ENCODE assay signal across 8 cellular contexts in the genomic region with DNA sequence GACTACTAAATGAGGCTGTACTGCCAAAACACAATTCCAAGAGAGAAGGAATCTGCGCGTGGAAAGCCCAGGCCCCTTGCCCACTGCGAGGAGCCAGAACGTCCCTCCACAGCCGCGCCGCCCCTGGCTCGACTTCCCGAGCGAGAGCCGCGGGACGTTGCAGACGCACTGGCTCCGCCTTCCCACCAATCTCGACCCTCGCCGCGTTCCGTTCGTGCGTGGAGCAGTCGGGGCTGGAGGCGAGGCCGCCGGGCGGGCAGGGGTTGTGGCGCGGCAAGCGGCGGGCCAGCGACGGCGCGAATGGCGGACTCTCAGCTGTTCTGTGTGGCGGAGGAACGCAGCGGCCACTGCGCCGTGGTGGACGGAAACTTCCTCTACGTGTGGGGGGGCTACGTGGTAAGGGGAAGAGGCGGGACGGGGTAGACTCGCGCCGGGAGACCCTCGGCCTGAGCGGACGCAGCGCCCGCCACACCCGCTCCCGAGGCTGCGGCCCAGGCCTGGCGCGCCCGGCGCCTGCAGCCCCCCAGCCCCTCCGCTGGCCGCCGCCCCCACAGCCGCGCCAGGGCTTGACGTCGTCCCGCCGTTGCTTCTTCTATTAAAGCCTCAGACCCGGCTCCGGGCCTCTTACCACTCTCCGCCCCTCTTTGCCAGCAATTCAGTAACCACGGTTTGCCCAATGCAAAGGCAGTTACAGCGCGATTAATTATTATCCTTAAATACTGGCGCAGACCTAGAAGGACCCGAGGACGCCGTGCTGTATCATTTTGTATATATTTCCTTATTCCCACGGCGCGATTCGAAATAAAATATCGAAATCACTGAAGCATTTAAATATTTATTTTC. TPM values are rescaled to one million over a fixed set of nuclear protein-coding genes. Genes with fewer than 3 reads are reported as not detected.
A peak's percentile ranks its signal among the peaks of the same experiment; 100 is the strongest.
DNase-seq lines count a peak whose midpoint lies in the region; ATAC-seq and TF ChIP-seq lines count a peak whose summit lies in the region.

A gene with protein sequence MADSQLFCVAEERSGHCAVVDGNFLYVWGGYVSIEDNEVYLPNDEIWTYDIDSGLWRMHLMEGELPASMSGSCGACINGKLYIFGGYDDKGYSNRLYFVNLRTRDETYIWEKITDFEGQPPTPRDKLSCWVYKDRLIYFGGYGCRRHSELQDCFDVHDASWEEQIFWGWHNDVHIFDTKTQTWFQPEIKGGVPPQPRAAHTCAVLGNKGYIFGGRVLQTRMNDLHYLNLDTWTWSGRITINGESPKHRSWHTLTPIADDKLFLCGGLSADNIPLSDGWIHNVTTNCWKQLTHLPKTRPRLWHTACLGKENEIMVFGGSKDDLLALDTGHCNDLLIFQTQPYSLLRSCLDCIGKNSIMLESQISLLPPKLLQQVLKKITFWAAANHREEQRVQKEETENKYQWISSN (plus strand): TSS at position 226 of the 843 bp plus-strand sequence. CDS start 75 bp downstream, at position 301.

- H3K4me1 Mint-ChIP-seq in type B pancreatic cell (ENCODE audit: unreplicated experiment), result peaks cover 20% of the 10 kb centered on the region

- no peaks in the 10 kb centered on the region for H3K27me3 Mint-ChIP-seq in type B pancreatic cell

- peaks cover 0 to 14% (median 0%) of the 10 kb centered on the region in 9 donors for H3K36me3 ChIP-seq in heart right ventricle

- intact Hi-C loops in heart right ventricle (cut with DNase I) (loop anchor here in 7 of 10 donors (5.0 to 10.0 kb wide), 3 partner anchors 58 to 74 kb away; a partner anchor contains a TSS), posterior vena cava (cut with DNase I) (loop anchor here in 1 of 2 donors (10.0 kb wide), 1 partner anchor 58 kb away; a partner anchor contains a TSS)

- H3K36me3 Mint-ChIP-seq in type B pancreatic cell, result no peaks in the 10 kb centered on the region

- peaks cover 4% of the 10 kb centered on the region for H3K9me3 Mint-ChIP-seq in type B pancreatic cell

- H3K4me3 ChIP-seq in heart right ventricle, result peak within 1 kb of the TSS; percentile 36 to 88 (median 72)

- WGBS in adipose tissue, 3 donors, result 0 to 1% (median 0%) methylated on average over 78 to 85 of the region's 85 CpGs
- 0 to 1% methylated on average over 73 to 85 of the region's 85 CpGs for WGBS in heart right ventricle, 2 donors

- H3K27me3 ChIP-seq in heart right ventricle, result no peaks in the 10 kb centered on the region

- H3K27ac Mint-ChIP-seq in type B pancreatic cell, result peak within 1 kb of the TSS; percentile 87

- peaks cover 6 to 33% (median 17%) of the 10 kb centered on the region in 9 donors for H3K4me1 ChIP-seq in heart right ventricle

- peak within 1 kb of the TSS; percentile 87 for H3K4me3 Mint-ChIP-seq in type B pancreatic cell

- H3K27ac ChIP-seq in adipose tissue (ENCODE audit: low read depth, low read length) (peak within 1 kb of the TSS; percentile 86), heart right ventricle (peak within 1 kb of the TSS; percentile 85 to 99 (median 95))

- no peaks in the 10 kb centered on the region for H3K9me3 ChIP-seq in heart right ventricle

- TF ChIP-seq CTCF in GM10266 (IDR thresholded peaks at IDR 0.05; ENCODE audit: control insufficient read depth, insufficient read depth, low read depth, missing control alignments), result no peak
- no peak for TF ChIP-seq CTCF in heart right ventricle (IDR thresholded peaks at IDR 0.05)
- no peak for TF ChIP-seq CTCF in type B pancreatic cell (conservative IDR thresholded peaks at IDR 0.05)

- DNase-seq in GM10266 (ENCODE audit: extremely low spot score), result peak; percentile 81
- DNase-seq in NCI-H1092 treated with DMSO at 0.1 percent for 48 hours (lab: John Stamatoyannopoulos, UW), result peak; percentile 83
- peak; percentile 68 for DNase-seq in T follicular helper cell (ENCODE audit: low read depth)
- peak; percentile 90 to 93 for DNase-seq in heart right ventricle
- peak; percentile 97 for DNase-seq in posterior vena cava (ENCODE audit: low spot score)
- DNase-seq in type B pancreatic cell (ENCODE audit: extremely low spot score, unreplicated experiment), result peak; percentile 84

- peak; percentile 74 for ATAC-seq in HG02571 (IDR thresholded peaks at IDR 0.05; ENCODE audit: unreplicated experiment)
- peak; percentile 91 to 96 (median 94) for ATAC-seq in heart right ventricle

RNA-seq across cellular contexts. Expression of the gene that starts here (rescaled TPM):
- polyA plus RNA-seq in adipose tissue, result 1 to 10 TPM; 1.2 to 3.8 (median 2.6) TPM
- 1 to 10 TPM; 5.0 to 8.1 (median 7.4) TPM for total RNA-seq in heart right ventricle
- 1 to 10 TPM in 1 of 2 donors, under 1 TPM in 1; 0.99 to 6.9 TPM for polyA plus RNA-seq in heart right ventricle
- 10 to 100 TPM in 1 of 2 donors, 1 to 10 TPM in 1; 7.7 to 11.9 TPM for total RNA-seq in posterior vena cava
- total RNA-seq in type B pancreatic cell (ENCODE audit: low replicate concordance), result 1.7 and 3.5 TPM in 2 replicates

Comparison
In these comparisons a context has a peak if more than half of its experiments do, and no peak if none do; other contexts are left out.
1. Peak in every context shown above with its lines: DNase-seq, ATAC-seq, H3K4me3 ChIP-seq and H3K27ac ChIP-seq.